ENCODE assay signal across 8 cellular contexts in the genomic region with DNA sequence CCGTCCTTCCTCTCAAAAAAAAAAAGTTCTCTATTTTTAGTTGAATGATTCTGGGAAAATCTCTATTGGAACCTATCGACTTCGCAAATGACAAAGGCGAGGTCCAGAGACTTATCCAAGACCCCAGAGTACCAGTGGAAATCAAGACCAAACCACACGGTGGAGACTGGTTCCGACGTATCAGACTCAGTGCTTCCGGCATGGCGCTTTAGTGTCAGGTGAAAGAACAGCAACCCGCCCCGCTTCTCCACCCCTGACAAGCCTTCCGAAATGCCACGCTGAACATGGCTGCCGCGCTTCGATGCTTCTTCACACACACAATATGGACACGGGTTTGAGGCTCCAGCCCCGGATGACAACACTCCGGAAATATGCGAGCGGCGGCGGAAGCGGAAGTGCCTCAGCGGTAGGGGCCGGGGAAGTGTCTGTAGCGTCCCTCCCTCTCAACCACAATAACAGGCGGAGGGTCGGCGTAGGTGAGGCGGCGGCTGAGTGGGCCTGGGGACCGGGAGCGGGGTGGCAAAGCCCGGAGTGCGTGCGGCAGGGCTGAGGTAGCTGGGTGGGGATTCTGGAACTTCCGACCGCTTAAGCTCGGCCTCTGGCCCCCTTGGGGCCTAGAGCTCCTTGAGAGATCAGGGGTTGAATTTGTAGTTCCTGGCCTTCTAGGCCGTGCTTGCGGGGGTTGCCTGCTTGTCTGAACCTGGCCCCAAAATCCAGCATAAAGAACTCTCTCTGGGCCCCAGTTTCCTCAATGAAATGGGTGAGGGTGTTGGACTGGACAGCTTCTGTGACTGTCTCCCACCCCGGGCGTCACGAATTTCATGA. TPM values are rescaled to one million over a fixed set of nuclear protein-coding genes. Genes with fewer than 3 reads are reported as not detected.
DNase-seq lines count a peak whose midpoint lies in the region; ATAC-seq and TF ChIP-seq lines count a peak whose summit lies in the region.

A gene with protein sequence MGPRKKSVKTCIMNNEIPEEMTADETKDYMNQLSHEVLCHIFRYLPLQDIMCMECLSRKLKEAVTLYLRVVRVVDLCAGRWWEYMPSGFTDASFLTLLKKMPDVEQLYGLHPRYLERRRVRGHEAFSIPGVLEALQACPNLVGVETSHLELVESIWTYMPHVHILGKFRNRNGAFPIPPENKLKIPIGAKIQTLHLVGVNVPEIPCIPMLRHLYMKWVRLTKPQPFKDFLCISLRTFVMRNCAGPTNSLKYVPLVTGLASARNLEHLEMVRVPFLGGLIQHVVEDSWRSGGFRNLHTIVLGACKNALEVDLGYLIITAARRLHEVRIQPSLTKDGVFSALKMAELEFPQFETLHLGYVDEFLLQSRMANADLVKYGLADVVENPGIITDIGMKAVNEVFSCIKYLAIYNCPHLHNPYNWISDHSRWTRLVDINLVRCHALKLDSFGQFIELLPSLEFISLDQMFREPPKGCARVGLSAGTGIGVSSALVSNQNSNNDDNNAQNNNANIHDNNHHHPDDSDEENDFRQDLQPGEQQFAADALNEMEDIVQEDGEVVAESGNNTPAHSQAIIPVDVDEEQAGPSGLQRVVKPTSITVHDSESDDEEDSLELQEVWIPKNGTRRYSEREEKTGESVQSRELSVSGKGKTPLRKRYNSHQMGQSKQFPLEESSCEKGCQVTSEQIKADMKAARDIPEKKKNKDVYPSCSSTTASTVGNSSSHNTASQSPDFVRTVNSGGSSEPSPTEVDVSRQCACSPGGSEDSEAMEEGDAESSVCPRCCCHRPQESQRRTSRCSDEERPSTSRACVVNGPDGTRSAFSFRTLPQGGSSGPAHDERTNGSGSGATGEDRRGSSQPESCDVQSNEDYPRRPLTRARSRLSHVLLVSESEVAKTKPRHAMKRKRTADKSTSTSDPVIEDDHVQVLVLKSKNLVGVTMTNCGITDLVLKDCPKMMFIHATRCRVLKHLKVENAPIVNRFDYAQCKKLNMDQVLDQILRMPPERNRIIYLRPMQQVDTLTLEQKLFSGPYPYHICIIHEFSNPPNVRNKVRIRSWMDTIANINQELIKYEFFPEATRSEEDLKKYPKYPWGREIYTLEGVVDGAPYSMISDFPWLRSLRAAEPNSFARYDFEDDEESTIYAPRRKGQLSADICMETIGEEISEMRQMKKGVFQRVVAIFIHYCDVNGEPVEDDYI (plus strand): TSS at position 395 of the 825 bp plus-strand sequence. CDS start 10,819 bp downstream, outside the sequence.

- DNase-seq in GM13976 (ENCODE audit: low spot score) (peak; percentile 92), NCI-H146 treated with DMSO at 0.1 percent for 48 hours (lab: John Stamatoyannopoulos, UW; ENCODE audit: unreplicated experiment) (peak; percentile 93), amniotic epithelial cell (ENCODE audit: low read depth) (peak; percentile 96), heart right ventricle (peak; percentile 94 to 98), posterior cingulate gyrus (peak; percentile 93 to 99 (median 96)), upper lobe of left lung (peak; percentile 96 to 98)

- H3K36me3 ChIP-seq in heart right ventricle (peaks cover 0 to 18% (median 0%) of the 10 kb centered on the region in 9 donors), upper lobe of left lung (no peaks in the 10 kb centered on the region)

- in situ Hi-C loops in GM13976 (cut with MboI; ENCODE audit: low sequenced_read_pairs, unreplicated experiment): no loop called here

- H3K9me3 ChIP-seq in heart right ventricle (peaks cover 0 to 2% (median 0%) of the 10 kb centered on the region in 11 donors), upper lobe of left lung (no peaks in the 10 kb centered on the region)

- 0 to 1% methylated on average over 45 of the region's 45 CpGs for WGBS in heart right ventricle, 2 donors
- whole genome bisulfite sequencing in upper lobe of left lung, 2 donors: 0% methylated on average over 10 to 41 of the region's 45 CpGs

- H3K4me1 ChIP-seq in heart right ventricle (peaks cover 0 to 89% (median 66%) of the 10 kb centered on the region in 9 donors), upper lobe of left lung (peaks cover 25 to 52% (median 33%) of the 10 kb centered on the region in 4 donors)

- peak; percentile 50 to 93 (median 86) for TF ChIP-seq POLR2A in upper lobe of left lung (IDR thresholded peaks at IDR 0.05)

- H3K27ac ChIP-seq in heart right ventricle: peak within 1 kb of the TSS; percentile 77 to 98 (median 91)
- H3K27ac ChIP-seq in upper lobe of left lung: peak within 1 kb of the TSS; percentile 95 to 96 (median 96)

- peak within 1 kb of the TSS; percentile 62 to 92 (median 84) for H3K4me3 ChIP-seq in heart right ventricle
- H3K4me3 ChIP-seq in upper lobe of left lung: peak within 1 kb of the TSS; percentile 51 to 87 (median 75)

- TF ChIP-seq CTCF in GM13976 (IDR thresholded peaks at IDR 0.05; ENCODE audit: borderline replicate concordance, control extremely low read depth, extremely low read depth, insufficient read depth, missing control alignments) (no peak), heart right ventricle (IDR thresholded peaks at IDR 0.05) (peak in 2 of 9 donors; percentile 21 to 31), upper lobe of left lung (IDR thresholded peaks at IDR 0.05) (peak in 2 of 6 experiments; percentile 23 to 30)

- intact Hi-C loops in T-helper 1 cell treated with Interleukin-12 subunit alpha and Interleukin-12 subunit beta and Interleukin-4 antibody, amounts not matched to agents 30 ng/mL and 1 ng/mL, for 36 hours (cut with micrococcal nuclease): loop anchor here (1.0 to 10.0 kb wide), 16 partner anchors 11 to 1936 kb away; a partner anchor contains a TSS
- intact Hi-C loops in heart right ventricle (cut with DNase I): loop anchor here in 1 of 10 donors (10.0 kb wide), 1 partner anchor 429 kb away; no protein-coding TSS in a partner anchor
- intact Hi-C loops in posterior cingulate gyrus (cut with DNase I): no loop called here

- ATAC-seq in HG02870 (IDR thresholded peaks at IDR 0.05; ENCODE audit: unreplicated experiment) (peak; percentile 98), heart right ventricle (peak; percentile 97 to 100 (median 98)), upper lobe of left lung (ENCODE audit: low FRiP score in 2 of 2) (peak; percentile 99)

- H3K27me3 ChIP-seq in heart right ventricle (no peaks in the 10 kb centered on the region), upper lobe of left lung (no peaks in the 10 kb centered on the region)

- TF ChIP-seq EP300 in upper lobe of left lung (IDR thresholded peaks at IDR 0.05): peak in 1 of 4 donors; percentile 79

RNA-seq across cellular contexts. Expression of the gene that starts here (rescaled TPM):
- total RNA-seq in T-helper 1 cell treated with Interleukin-12 subunit alpha and Interleukin-12 subunit beta and Interleukin-4 antibody, amounts not matched to agents 30 ng/mL and 1 ng/mL, for 36 hours: 51.7 and 66.2 TPM in 2 replicates
- total RNA-seq in heart right ventricle: 10 to 100 TPM; 31.7 to 66.4 (median 48.4) TPM
- 10 to 100 TPM; 10.2 to 15.0 TPM for polyA plus RNA-seq in heart right ventricle
- total RNA-seq in upper lobe of left lung: 100 to 1,000 TPM in 2 of 6 donors, 10 to 100 TPM in 4; 33.0 to 103 (median 61.6) TPM

Comparison
In these comparisons a context has a peak if more than half of its experiments do, and no peak if none do; other contexts are left out.
1. Peak in every context shown above with its lines: DNase-seq, ATAC-seq, H3K4me3 ChIP-seq and H3K27ac ChIP-seq.